In genomic region chr1:9275567-9276034, GRCh38 we compare ENCODE assay signal across 1 cellular context.
TF ChIP-seq lines count a peak whose summit lies in the region.

No MANE protein-coding gene starts in this region.

TF ChIP-seq in HEK293, 187 proteins besides CTCF, POLR2A, EP300 and RAD21 (continued from another document):
- no peak for TF ChIP-seq ZNF19 (tag by site-specific recombination; IDR thresholded peaks at IDR 0.05; ENCODE audit: low read depth)
- no peak for TF ChIP-seq ZSCAN23 (tag by site-specific recombination; IDR thresholded peaks at IDR 0.05)
- no peak for TF ChIP-seq ZNF175 (tag by site-specific recombination; IDR thresholded peaks at IDR 0.05)
- no peak for TF ChIP-seq ZNF274 (IDR thresholded peaks at IDR 0.05; ENCODE audit: low read length)
- TF ChIP-seq ZNF274 (tag by site-specific recombination; IDR thresholded peaks at IDR 0.05; ENCODE audit: borderline replicate concordance), result no peak
- TF ChIP-seq KLF10 (tag by site-specific recombination; IDR thresholded peaks at IDR 0.05), result no peak; the same call in 1 of the 2 replicates
- no peak for TF ChIP-seq ZNF677 (tag by site-specific recombination; IDR thresholded peaks at IDR 0.05)
- TF ChIP-seq ZNF221 (tag by site-specific recombination; IDR thresholded peaks at IDR 0.05; ENCODE audit: borderline replicate concordance), result no peak
- TF ChIP-seq ZNF791 (tag by site-specific recombination; IDR thresholded peaks at IDR 0.05), result no peak
- no peak for TF ChIP-seq ZNF16 (tag by site-specific recombination; IDR thresholded peaks at IDR 0.05; ENCODE audit: low read depth)
- TF ChIP-seq ZNF596 (tag by site-specific recombination; IDR thresholded peaks at IDR 0.05), result no peak
- no peak for TF ChIP-seq PRDM6 (tag by site-specific recombination; IDR thresholded peaks at IDR 0.05)
- TF ChIP-seq ZNF302 (tag by site-specific recombination; IDR thresholded peaks at IDR 0.05; ENCODE audit: low read depth), result no peak
- TF ChIP-seq ZNF701 (tag by site-specific recombination; IDR thresholded peaks at IDR 0.05), result no peak
- TF ChIP-seq ZNF558 (tag by site-specific recombination; IDR thresholded peaks at IDR 0.05), result no peak
- no peak for TF ChIP-seq MYNN (tag by site-specific recombination; IDR thresholded peaks at IDR 0.05; ENCODE audit: borderline replicate concordance)
- no peak for TF ChIP-seq ZBTB11 (tag by site-specific recombination; conservative IDR thresholded peaks at IDR 0.05; ENCODE audit: low read depth)
- no peak for TF ChIP-seq ZNF350 (tag by site-specific recombination; IDR thresholded peaks at IDR 0.05)
- TF ChIP-seq ZNF692 (tag by site-specific recombination; IDR thresholded peaks at IDR 0.05), result peak; percentile 54
- no peak for TF ChIP-seq GFI1B (tag by site-specific recombination; IDR thresholded peaks at IDR 0.05)
- TF ChIP-seq SCRT1 (tag by site-specific recombination; IDR thresholded peaks at IDR 0.05; ENCODE audit: borderline replicate concordance), result no peak
- no peak for TF ChIP-seq ZNF623 (tag by site-specific recombination; IDR thresholded peaks at IDR 0.05)
- TF ChIP-seq BCL11A (tag by site-specific recombination; IDR thresholded peaks at IDR 0.05; ENCODE audit: low read depth), result no peak
- no peak for TF ChIP-seq ZXDB (tag by site-specific recombination; IDR thresholded peaks at IDR 0.05)
- no peak for TF ChIP-seq ZBTB21 (tag by site-specific recombination; IDR thresholded peaks at IDR 0.05)
- no peak for TF ChIP-seq ZNF830 (tag by site-specific recombination; IDR thresholded peaks at IDR 0.05; ENCODE audit: low read depth)
- no peak for TF ChIP-seq ZNF549 (tag by site-specific recombination; IDR thresholded peaks at IDR 0.05)
- peak; percentile 81 for TF ChIP-seq ZNF660 (tag by site-specific recombination; IDR thresholded peaks at IDR 0.05)
- TF ChIP-seq MZF1 (tag by site-specific recombination; IDR thresholded peaks at IDR 0.05; ENCODE audit: borderline replicate concordance), result no peak
- TF ChIP-seq OVOL3 (tag by site-specific recombination; IDR thresholded peaks at IDR 0.05), result no peak
- TF ChIP-seq ZNF112 (tag by site-specific recombination; IDR thresholded peaks at IDR 0.05), result no peak
- no peak for TF ChIP-seq ZNF670 (tag by site-specific recombination; IDR thresholded peaks at IDR 0.05; ENCODE audit: low read depth)
- no peak for TF ChIP-seq ZNF169 (tag by site-specific recombination; IDR thresholded peaks at IDR 0.05)
- no peak for TF ChIP-seq ZNF768 (tag by site-specific recombination; IDR thresholded peaks at IDR 0.05)
- TF ChIP-seq ZNF510 (tag by site-specific recombination; IDR thresholded peaks at IDR 0.05; ENCODE audit: insufficient replicate concordance), result no peak
- peak; percentile 89 for TF ChIP-seq GLIS2 (tag by site-specific recombination; IDR thresholded peaks at IDR 0.05)
- TF ChIP-seq ZNF488 (tag by site-specific recombination; IDR thresholded peaks at IDR 0.05), result no peak
- no peak for TF ChIP-seq ZNF654 (tag by site-specific recombination; IDR thresholded peaks at IDR 0.05; ENCODE audit: low read depth)
- no peak for TF ChIP-seq ZNF157 (tag by site-specific recombination; IDR thresholded peaks at IDR 0.05)
- no peak for TF ChIP-seq PRDM1 (tag by site-specific recombination; IDR thresholded peaks at IDR 0.05)
- no peak for TF ChIP-seq BCL11B (tag by site-specific recombination; IDR thresholded peaks at IDR 0.05; ENCODE audit: low read depth)
- TF ChIP-seq YY1 (tag by site-specific recombination; IDR thresholded peaks at IDR 0.05), result no peak
- no peak for TF ChIP-seq ZNF335 (tag by site-specific recombination; conservative IDR thresholded peaks at IDR 0.05)
- no peak for TF ChIP-seq ZNF426 (tag by site-specific recombination; IDR thresholded peaks at IDR 0.05)
- no peak for TF ChIP-seq ZFP3 (tag by site-specific recombination; IDR thresholded peaks at IDR 0.05; ENCODE audit: low read depth)
- no peak for TF ChIP-seq ZNF843 (tag by site-specific recombination; IDR thresholded peaks at IDR 0.05)
